In the genomic region with DNA sequence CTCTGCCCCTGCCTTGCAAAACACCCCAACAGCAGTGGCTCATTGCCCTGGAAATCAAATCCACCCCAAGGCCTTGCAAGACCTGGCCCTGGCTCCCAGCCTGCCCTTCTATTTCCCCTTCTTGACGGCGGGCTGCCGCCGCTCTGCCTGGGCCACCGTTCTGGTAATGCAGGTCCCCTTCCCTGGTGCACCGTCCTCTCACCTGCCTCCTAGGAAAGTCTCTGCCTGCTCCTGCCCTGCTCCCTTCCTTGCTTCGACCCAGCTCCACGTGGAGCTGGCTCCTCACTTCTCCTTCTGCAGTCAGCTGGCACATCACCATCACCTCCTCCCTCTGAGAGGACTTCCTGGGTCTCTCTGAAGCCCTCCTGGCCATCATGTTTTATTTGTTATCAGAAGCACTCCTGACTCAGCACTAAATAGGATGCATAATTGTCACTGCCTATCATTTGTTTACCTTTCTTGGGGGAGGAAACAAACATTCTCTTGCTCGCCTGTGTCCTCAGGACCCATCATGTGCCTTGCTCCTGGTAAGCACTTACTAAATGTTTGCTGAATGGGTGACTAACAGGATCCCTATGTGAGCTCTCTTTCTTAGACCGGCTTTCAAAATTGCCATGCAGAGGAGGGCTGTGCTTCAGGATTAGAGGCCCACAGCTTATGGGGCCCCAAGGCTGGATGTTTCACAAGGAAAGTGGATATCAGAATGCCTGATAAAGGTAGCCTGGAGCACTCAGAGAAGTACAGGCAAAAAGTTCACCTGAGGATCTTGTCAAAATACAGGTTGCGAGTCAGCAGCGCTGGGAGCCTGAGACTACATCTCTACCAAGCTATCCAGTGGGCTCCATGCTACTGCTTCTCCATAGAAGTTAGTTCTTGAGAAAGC, we compare ENCODE assay signal across 12 cellular contexts. TPM values are rescaled to one million over a fixed set of nuclear protein-coding genes. Genes with fewer than 3 reads are reported as not detected.
DNase-seq lines count a peak whose midpoint lies in the region; ATAC-seq, FAIRE-seq and TF ChIP-seq lines count a peak whose summit lies in the region.
"Had no signal": no experiment of that assay in that cellular context is flagged by ENCODE, and none has a peak within 500 bp of the region (broad histone marks: within the 10 kb centered on the region; RNA-seq: fewer than 3 reads in every experiment).

No MANE protein-coding gene starts in this region.

- H3K27me3 Mint-ChIP-seq in stimulated activated naive B cell treated with anti-CD40 and anti-IgM and Interleukin-4, amounts not matched to agents 10 μg/mL and 1 μg/mL and 100 μg/mL, for 72 hours: peaks cover 28 to 32% of the 10 kb centered on the region in 2 donors

- H3K9ac ChIP-seq in adipocyte (ENCODE audit: low read length): no peak overlapping the region
- H3K9ac ChIP-seq in kidney (ENCODE audit: low read length in 2 of 2): no peak overlapping the region

- H3K27ac ChIP-seq in AG04450 (ENCODE audit: low read depth, low read length) (peak overlapping the region; percentile 57), HEK293 (ENCODE audit: extremely low read depth, low read depth, low read length) (no peak overlapping the region), kidney (ENCODE audit: low read depth in 2 of 2, low read length in 2 of 2) (peak overlapping the region; percentile 11 to 19), transverse colon (no peak overlapping the region)

- 74 to 81% methylated on average over 6 to 12 of the region's 12 CpGs for WGBS in transverse colon (ENCODE audit: low coverage in 1 of 2), 2 donors

- no peak for TF ChIP-seq POLR2A in transverse colon (IDR thresholded peaks at IDR 0.05)

- intact Hi-C loops in kidney (cut with DNase I): loop anchor here (5.0 kb wide), 1 partner anchor 347 kb away; no protein-coding TSS in a partner anchor
- intact Hi-C loops in transverse colon (cut with DNase I; ENCODE audit: low total_unique reads): loop anchor here (5.0 kb wide), 1 partner anchor 82 kb away; a partner anchor contains a TSS

- H3K9me3 Mint-ChIP-seq in stimulated activated naive B cell treated with anti-CD40 and anti-IgM and Interleukin-4, amounts not matched to agents 10 μg/mL and 1 μg/mL and 100 μg/mL, for 72 hours: no peaks in the 10 kb centered on the region
- H3K9me3 Mint-ChIP-seq: activated naive CD8-positive, alpha-beta T cell treated with anti-CD3 and anti-CD28 coated beads, Interleukin-2, amount 50 U/mL, for 24 hours; IgD-negative memory B cell; natural killer cell had no signal

- in situ Hi-C loops in transverse colon (cut with MboI; ENCODE audit: low pct_ligation_motif_present in 1 of 4, low pct_unique_long_range_greater_than_20kb in 1 of 4, low sequenced_read_pairs in 3 of 4): loop anchor here in 3 of 4 donors (5.0 to 25.0 kb wide), 4 partner anchors 342 to 682 kb away; a partner anchor contains a TSS

- H3K36me3 Mint-ChIP-seq in stimulated activated naive B cell treated with anti-CD40 and anti-IgM and Interleukin-4, amounts not matched to agents 10 μg/mL and 1 μg/mL and 100 μg/mL, for 72 hours: no peaks in the 10 kb centered on the region
- H3K36me3 Mint-ChIP-seq: IgD-negative memory B cell, natural killer cell had no signal

- no peak overlapping the region for H3K27ac Mint-ChIP-seq in stimulated activated naive B cell treated with anti-CD40 and anti-IgM and Interleukin-4, amounts not matched to agents 10 μg/mL and 1 μg/mL and 100 μg/mL, for 72 hours
- H3K27ac Mint-ChIP-seq: activated naive CD8-positive, alpha-beta T cell treated with anti-CD3 and anti-CD28 coated beads, Interleukin-2, amount 50 U/mL, for 24 hours; natural killer cell had no signal

- H3K4me1 Mint-ChIP-seq in stimulated activated naive B cell treated with anti-CD40 and anti-IgM and Interleukin-4, amounts not matched to agents 10 μg/mL and 1 μg/mL and 100 μg/mL, for 72 hours: peaks cover 4 to 13% of the 10 kb centered on the region in 2 donors

- POLR2A ChIA-PET in AG04450 (lab: Yijun Ruan, JAX) (interaction anchor here (1.1 kb wide), 1 partner anchor 81 kb away, joined by 8 read pairs; a partner anchor contains a TSS), HEK293 (lab: Yijun Ruan, JAX) (no interaction called here)

- H3K27me3 ChIP-seq in AG04450 (ENCODE audit: control insufficient read depth, insufficient read depth, low read length): no peaks in the 10 kb centered on the region
- H3K27me3 ChIP-seq in adipocyte (replicated peaks; ENCODE audit: control insufficient read depth, insufficient read depth, low read length): peaks cover 10% of the 10 kb centered on the region
- H3K27me3 ChIP-seq in transverse colon: no peaks in the 10 kb centered on the region

- DNase-seq in AG04450 (ENCODE audit: low read depth, low spot score) (peak; percentile 51), adipocyte (ENCODE audit: low read depth) (peak; percentile 82), kidney (peak; percentile 65), transverse colon (no peak)
- DNase-seq in stimulated activated CD4-positive, alpha-beta T cell treated with anti-CD3 and anti-CD28 coated beads, Interleukin-2, amount 100 ng/mL, for 24 hours: no peak
- no peak for DNase-seq in stimulated activated naive B cell treated with anti-CD40 and anti-IgM and Interleukin-4, amounts not matched to agents 10 μg/mL and 1 μg/mL and 100 μg/mL, for 72 hours
- DNase-seq in stimulated activated naive CD4-positive, alpha-beta T cell treated with Interleukin-2 at 50 U/mL for 16 hours (lab: John Stamatoyannopoulos, UW): no peak
- DNase-seq: activated naive CD8-positive, alpha-beta T cell treated with anti-CD3 and anti-CD28 coated beads, Interleukin-2, amount 50 U/mL, for 24 hours; natural killer cell had no signal

- CTCF ChIA-PET in AG04450 (lab: Charles Lee): interaction anchor here (0.7 to 1.6 kb wide), 4 partner anchors 46 to 354 kb away, joined by 3 to 6 read pairs (median 4); a partner anchor contains a TSS
- CTCF ChIA-PET in HEK293 (lab: Yijun Ruan, JAX): interaction anchor here (0.6 to 1.0 kb wide), 3 partner anchors 45 to 988 kb away, joined by 3 to 4 read pairs (median 3); no protein-coding TSS in a partner anchor

- H3K36me3 ChIP-seq in HEK293 (ENCODE audit: control insufficient read depth in 2 of 2, insufficient read depth in 1 of 2, low read length in 2 of 2) (no peaks in the 10 kb centered on the region), adipocyte (ENCODE audit: control insufficient read depth, insufficient read depth, low read length, severe bottlenecking) (no peaks in the 10 kb centered on the region), kidney (ENCODE audit: control insufficient read depth in 1 of 2, insufficient read depth in 2 of 2, low read length in 2 of 2) (no peaks in the 10 kb centered on the region), transverse colon (no peaks in the 10 kb centered on the region)

- no peaks in the 10 kb centered on the region for H3K4me1 ChIP-seq in HEK293 (ENCODE audit: control insufficient read depth, insufficient read depth, low read length)
- peaks cover 11% of the 10 kb centered on the region for H3K4me1 ChIP-seq in adipocyte (ENCODE audit: control insufficient read depth, insufficient read depth, low read length)
- peaks cover 0 to 10% of the 10 kb centered on the region in 2 donors for H3K4me1 ChIP-seq in kidney (ENCODE audit: control insufficient read depth in 1 of 2, insufficient read depth in 1 of 2, low read depth in 1 of 2, low read length in 2 of 2)
- peaks cover 4 to 10% (median 5%) of the 10 kb centered on the region in 4 donors for H3K4me1 ChIP-seq in transverse colon

- no peak for FAIRE-seq in kidney (lab: Jason Lieb, UNC)

- H3K4me3 Mint-ChIP-seq in stimulated activated naive B cell treated with anti-CD40 and anti-IgM and Interleukin-4, amounts not matched to agents 10 μg/mL and 1 μg/mL and 100 μg/mL, for 72 hours: no peak overlapping the region
- H3K4me3 Mint-ChIP-seq: activated naive CD8-positive, alpha-beta T cell treated with anti-CD3 and anti-CD28 coated beads, Interleukin-2, amount 50 U/mL, for 24 hours; natural killer cell had no signal

- TF ChIP-seq CTCF in AG04450 (IDR thresholded peaks at IDR 0.05; ENCODE audit: low read depth, low read length) (no peak), HEK293 (tag by site-specific recombination; IDR thresholded peaks at IDR 0.05) (no peak), kidney (IDR thresholded peaks at IDR 0.05; ENCODE audit: borderline replicate concordance, extremely low read depth, insufficient read depth) (no peak), transverse colon (IDR thresholded peaks at IDR 0.05) (no peak)

- H3K9me3 ChIP-seq in AG04450 (ENCODE audit: control insufficient read depth, insufficient read depth, low read length) (no peaks in the 10 kb centered on the region; the same call in 1 of the 2 replicates), HEK293 (ENCODE audit: control insufficient read depth, insufficient read depth, low read depth, low read length) (no peaks in the 10 kb centered on the region), adipocyte (ENCODE audit: control insufficient read depth, low read length) (no peaks in the 10 kb centered on the region), kidney (ENCODE audit: control insufficient read depth in 1 of 2, low read length in 2 of 2) (no peaks in the 10 kb centered on the region), transverse colon (no peaks in the 10 kb centered on the region)

- TF ChIP-seq EP300 in transverse colon (IDR thresholded peaks at IDR 0.05; ENCODE audit: low read depth): no peak

- no peak for ATAC-seq in stimulated activated naive B cell treated with anti-CD40 and anti-IgM and Interleukin-4, amounts not matched to agents 10 μg/mL and 1 μg/mL and 100 μg/mL, for 72 hours (replicated peaks)
- ATAC-seq: activated naive CD8-positive, alpha-beta T cell treated with anti-CD3 and anti-CD28 coated beads, Interleukin-2, amount 50 U/mL, for 24 hours; natural killer cell had no signal

- H3K4me3 ChIP-seq in AG04450 (ENCODE audit: low read depth, low read length) (no peak overlapping the region), HEK293 (ENCODE audit: low read depth, low read length) (no peak overlapping the region), adipocyte (ENCODE audit: low read length) (no peak overlapping the region), kidney (ENCODE audit: low read length in 2 of 2) (no peak overlapping the region), transverse colon (no peak overlapping the region)

TF ChIP-seq in HEK293, 187 proteins besides CTCF, POLR2A, EP300 and RAD21 (continues in another document):
- TF ChIP-seq ZNF791 (tag by site-specific recombination; IDR thresholded peaks at IDR 0.05) (no peak), YY1 (tag by site-specific recombination; IDR thresholded peaks at IDR 0.05) (no peak)

RNA-seq across cellular contexts. Expression of a gene that starts 19.6 kb away (rescaled TPM):
- polyA plus RNA-seq in AG04450 (2011; rRNA removed) (not detected in 2 replicates), kidney (ENCODE audit: insufficient read depth, low read depth, low replicate concordance) (not detected)
- not detected in 2 replicates for polyA minus RNA-seq in AG04450 (2011; rRNA and poly(A)+ RNA removed)
- total RNA-seq in kidney (not detected), transverse colon (not detected)
- total RNA-seq: glomerular endothelial cell, natural killer cell had no signal
- polyA plus RNA-seq: IgD-negative memory B cell had no signal

Comparison
In these comparisons a context has a peak if more than half of its experiments do, and no peak if none do; other contexts are left out.
1. DNase-seq: peak in AG04450 (single experiment), adipocyte (single experiment) and kidney (single experiment); none in stimulated activated CD4-positive, alpha-beta T cell treated with anti-CD3 and anti-CD28 coated beads, Interleukin-2, amount 100 ng/mL, for 24 hours (0 of 2), stimulated activated naive B cell treated with anti-CD40 and anti-IgM and Interleukin-4, amounts not matched to agents 10 μg/mL and 1 μg/mL and 100 μg/mL, for 72 hours (single experiment), transverse colon (single experiment) and stimulated activated naive CD4-positive, alpha-beta T cell treated with Interleukin-2 at 50 U/mL for 16 hours (single experiment).
2. H3K27ac ChIP-seq: peak in AG04450 (single experiment) and kidney (2 of 2); none in HEK293 (single experiment) and transverse colon (0 of 4).